Comparison of ENCODE assay signal across 40 cellular contexts in genomic region chr11:32381149-32381548, GRCh38. TPM values are rescaled to one million over a fixed set of nuclear protein-coding genes. Genes with fewer than 3 reads are reported as not detected.
"Had no signal": no experiment of that assay in that cellular context is flagged by ENCODE, and none has a peak within 500 bp of the region (broad histone marks: within the 10 kb centered on the region; RNA-seq: fewer than 3 reads in every experiment).

No MANE protein-coding gene starts in this region.

- H3K9me3 ChIP-seq: MG63 had no signal

- H3K4me3 ChIP-seq: MG63 had no signal

- H3K9me3 Mint-ChIP-seq: activated B cell treated with CpG ODN at 0.5 μM for 24 hours; activated CD4-positive, alpha-beta memory T cell treated with anti-CD3 and anti-CD28 coated beads for 36 hours; activated naive CD4-positive, alpha-beta T cell treated with anti-CD3 and anti-CD28 coated beads, Interleukin-2, amount 10 ng/mL, durations not matched to agents 7 days and 5 days; activated naive CD8-positive, alpha-beta T cell treated with anti-CD3 and anti-CD28 coated beads, Interleukin-2, amount 50 U/mL, for 24 hours had no signal

- H3K27ac Mint-ChIP-seq: activated B cell treated with CpG ODN at 0.5 μM for 24 hours; activated CD4-positive, alpha-beta memory T cell treated with anti-CD3 and anti-CD28 coated beads for 36 hours; activated CD8-positive, alpha-beta memory T cell treated with anti-CD3 and anti-CD28 coated beads, Interleukin-2, amount 10 ng/mL, durations not matched to agents 7 days and 5 days; activated naive CD4-positive, alpha-beta T cell treated with anti-CD3 and anti-CD28 coated beads, Interleukin-2, amount 10 ng/mL, durations not matched to agents 7 days and 5 days; activated naive CD8-positive, alpha-beta T cell; activated naive CD8-positive, alpha-beta T cell treated with anti-CD3 and anti-CD28 coated beads, Interleukin-2, amount 50 U/mL, for 24 hours; brain had no signal

- H3K27ac ChIP-seq: RWPE1, VCaP had no signal

- DNase-seq: activated B cell treated with CpG ODN at 0.5 μM for 24 hours; activated CD4-positive, alpha-beta memory T cell treated with anti-CD3 and anti-CD28 coated beads for 36 hours; activated CD4-positive, alpha-beta T cell treated with anti-CD3 and anti-CD28 coated beads for 4 hours; activated CD4-positive, alpha-beta T cell treated with anti-CD3 and anti-CD28 coated beads, Interleukin-2, amount 50 U/mL, for 1 hour; activated CD4-positive, CD25-positive, alpha-beta regulatory T cell treated with anti-CD3 and anti-CD28 coated beads, Interleukin-2, amount 50 U/mL, for 72 hours; activated CD8-positive, alpha-beta memory T cell treated with anti-CD3 and anti-CD28 coated beads for 24 hours; activated CD8-positive, alpha-beta memory T cell treated with anti-CD3 and anti-CD28 coated beads, Interleukin-2, amount 10 ng/mL, durations not matched to agents 7 days and 5 days; activated CD8-positive, alpha-beta memory T cell treated with anti-CD3 and anti-CD28 coated beads, Interleukin-2, amount 50 U/mL, for 48 hours; activated effector memory CD4-positive, alpha-beta T cell treated with Interleukin-2 at 50 U/mL for 16 hours; activated naive CD4-positive, alpha-beta T cell treated with anti-CD3 and anti-CD28 coated beads, Interleukin-2, amount 10 ng/mL, durations not matched to agents 7 days and 5 days; activated naive CD8-positive, alpha-beta T cell treated with anti-CD3 and anti-CD28 coated beads, Interleukin-2, amount 50 U/mL, for 24 hours; activated T-cell treated with anti-CD3 and anti-CD28 coated beads, Interleukin-2, amount 50 U/mL, for 48 hours; anterior cingulate cortex; Kasumi-1; KG1; MG63; NCI-H1048; NCI-H1105 treated with DMSO at 0.1 percent for 48 hours; NCI-H1436; NCI-H1694; NCI-H1930; NCI-H2081 treated with DMSO at 0.1 percent for 48 hours; NCI-H226; NCI-H446 treated with DMSO at 0.1 percent for 48 hours; NCI-H524; NCI-H69; NCI-H82; NK-92 treated with Interleukin-12 subunit alpha and Interleukin-12 subunit beta, amount 100 ng/mL, for 24 hours; PC-3; SIG-M5; SW 1271; T-helper 1 cell; T-helper 2 cell; T-helper 9 cell had no signal

- H3K4me3 Mint-ChIP-seq: activated B cell treated with CpG ODN at 0.5 μM for 24 hours; activated CD4-positive, alpha-beta memory T cell treated with anti-CD3 and anti-CD28 coated beads for 36 hours; activated CD8-positive, alpha-beta memory T cell treated with anti-CD3 and anti-CD28 coated beads, Interleukin-2, amount 10 ng/mL, durations not matched to agents 7 days and 5 days; activated naive CD4-positive, alpha-beta T cell treated with anti-CD3 and anti-CD28 coated beads, Interleukin-2, amount 10 ng/mL, durations not matched to agents 7 days and 5 days; activated naive CD8-positive, alpha-beta T cell; activated naive CD8-positive, alpha-beta T cell treated with anti-CD3 and anti-CD28 coated beads, Interleukin-2, amount 50 U/mL, for 24 hours; brain had no signal

- H3K36me3 Mint-ChIP-seq: activated CD4-positive, alpha-beta memory T cell treated with anti-CD3 and anti-CD28 coated beads for 36 hours; activated CD8-positive, alpha-beta memory T cell treated with anti-CD3 and anti-CD28 coated beads, Interleukin-2, amount 10 ng/mL, durations not matched to agents 7 days and 5 days; activated naive CD4-positive, alpha-beta T cell treated with anti-CD3 and anti-CD28 coated beads, Interleukin-2, amount 10 ng/mL, durations not matched to agents 7 days and 5 days; activated naive CD8-positive, alpha-beta T cell; brain had no signal

- H3K27me3 ChIP-seq: MG63 had no signal

- ATAC-seq: activated CD8-positive, alpha-beta memory T cell treated with anti-CD3 and anti-CD28 coated beads, Interleukin-2, amount 10 ng/mL, durations not matched to agents 7 days and 5 days; activated naive CD8-positive, alpha-beta T cell treated with anti-CD3 and anti-CD28 coated beads, Interleukin-2, amount 50 U/mL, for 24 hours; PC-3; Right ventricle myocardium inferior had no signal

- H3K36me3 ChIP-seq: MG63 had no signal

- H3K4me1 Mint-ChIP-seq: activated B cell treated with CpG ODN at 0.5 μM for 24 hours; activated CD8-positive, alpha-beta memory T cell treated with anti-CD3 and anti-CD28 coated beads, Interleukin-2, amount 10 ng/mL, durations not matched to agents 7 days and 5 days; activated naive CD4-positive, alpha-beta T cell treated with anti-CD3 and anti-CD28 coated beads, Interleukin-2, amount 10 ng/mL, durations not matched to agents 7 days and 5 days; activated naive CD8-positive, alpha-beta T cell treated with anti-CD3 and anti-CD28 coated beads, Interleukin-2, amount 50 U/mL, for 24 hours had no signal

RNA-seq across cellular contexts. Expression of gene WT1, which starts 54.2 kb away (rescaled TPM):
- total RNA-seq: activated B cell treated with CpG ODN at 0.5 μM for 24 hours; activated CD4-positive, alpha-beta memory T cell treated with anti-CD3 and anti-CD28 coated beads for 36 hours; activated CD8-positive, alpha-beta memory T cell treated with anti-CD3 and anti-CD28 coated beads, Interleukin-2, amount 10 ng/mL, durations not matched to agents 7 days and 5 days; bronchial epithelial cell had no signal
